Comparison of ENCODE assay signal across 22 cellular contexts in genomic region chr2:42068571-42069178, GRCh38. TPM values are rescaled to one million over a fixed set of nuclear protein-coding genes. Genes with fewer than 3 reads are reported as not detected.
"Had no signal": no experiment of that assay in that cellular context is flagged by ENCODE, and none has a peak within 500 bp of the region (broad histone marks: within the 10 kb centered on the region; RNA-seq: fewer than 3 reads in every experiment).

No MANE protein-coding gene starts in this region.

- H3K36me3 ChIP-seq: colonic mucosa, prostate gland, upper lobe of right lung had no signal

- H3K4me1 ChIP-seq: prostate gland had no signal

- H3K9me3 ChIP-seq: colonic mucosa, prostate gland, upper lobe of right lung had no signal

- H3K4me3 Mint-ChIP-seq: activated CD4-positive, alpha-beta memory T cell treated with anti-CD3 and anti-CD28 coated beads for 36 hours; activated naive CD4-positive, alpha-beta T cell treated with anti-CD3 and anti-CD28 coated beads, Interleukin-2, amount 10 ng/mL, durations not matched to agents 7 days and 5 days; activated T-cell treated with anti-CD3 and anti-CD28 coated beads, Interleukin-2, amount 50 U/mL, for 72 hours; immature natural killer cell; mesothelial cell of epicardium; naive thymus-derived CD8-positive, alpha-beta T cell; T-helper 17 cell had no signal

- ATAC-seq: activated T-cell treated with anti-CD3 and anti-CD28 coated beads, Interleukin-2, amount 50 U/mL, for 72 hours; left lobe of liver; naive thymus-derived CD8-positive, alpha-beta T cell; stimulated activated naive CD8-positive, alpha-beta T cell treated with anti-CD3 and anti-CD28 coated beads, Interleukin-15, Interleukin-2, amounts not matched to agents 100 U/mL and 50 U/mL, for 24 hours; T-helper 17 cell; upper lobe of right lung had no signal

- FAIRE-seq: bronchial epithelial cell had no signal

- H3K36me3 Mint-ChIP-seq: activated CD4-positive, alpha-beta memory T cell treated with anti-CD3 and anti-CD28 coated beads for 36 hours; activated naive CD4-positive, alpha-beta T cell treated with anti-CD3 and anti-CD28 coated beads, Interleukin-2, amount 10 ng/mL, durations not matched to agents 7 days and 5 days; immature natural killer cell; mesothelial cell of epicardium had no signal

- DNase-seq: activated CD4-positive, alpha-beta memory T cell treated with anti-CD3 and anti-CD28 coated beads for 36 hours; activated CD4-positive, alpha-beta T cell treated with anti-CD3 and anti-CD28 coated beads for 4 hours; activated CD4-positive, CD25-positive, alpha-beta regulatory T cell; activated effector memory CD4-positive, alpha-beta T cell treated with anti-CD3 and anti-CD28 coated beads, Interleukin-2, amount 50 U/mL, for 16 hours; activated naive CD4-positive, alpha-beta T cell treated with anti-CD3 and anti-CD28 coated beads, Interleukin-2, amount 10 ng/mL, durations not matched to agents 7 days and 5 days; activated T-cell treated with anti-CD3 and anti-CD28 coated beads, Interleukin-2, amount 50 U/mL, for 72 hours; amygdala; colonic mucosa; immature natural killer cell; naive thymus-derived CD8-positive, alpha-beta T cell; stimulated activated CD4-positive, alpha-beta T cell treated with anti-CD3 and anti-CD28 coated beads, Interleukin-12 subunit alpha, Interleukin-12 subunit beta, amount 100 ng/mL, for 4 hours; stimulated activated CD4-positive, alpha-beta T cell treated with anti-CD3 and anti-CD28 coated beads, Interleukin-4, amount 100 ng/mL, for 4 hours; stimulated activated naive CD8-positive, alpha-beta T cell treated with anti-CD3 and anti-CD28 coated beads, Interleukin-15, Interleukin-2, amounts not matched to agents 100 U/mL and 50 U/mL, for 24 hours; T-helper 17 cell; upper lobe of right lung had no signal

- H3K27ac ChIP-seq: colonic mucosa, dorsolateral prefrontal cortex, epithelial cell of prostate, prostate gland, upper lobe of right lung had no signal

- H3K27me3 ChIP-seq: colonic mucosa, dorsolateral prefrontal cortex, upper lobe of right lung had no signal

- H3K4me1 Mint-ChIP-seq: activated naive CD4-positive, alpha-beta T cell treated with anti-CD3 and anti-CD28 coated beads, Interleukin-2, amount 10 ng/mL, durations not matched to agents 7 days and 5 days; immature natural killer cell; naive thymus-derived CD8-positive, alpha-beta T cell; T-helper 17 cell had no signal

- H3K27ac Mint-ChIP-seq: activated CD4-positive, alpha-beta memory T cell treated with anti-CD3 and anti-CD28 coated beads for 36 hours; activated naive CD4-positive, alpha-beta T cell treated with anti-CD3 and anti-CD28 coated beads, Interleukin-2, amount 10 ng/mL, durations not matched to agents 7 days and 5 days; activated T-cell treated with anti-CD3 and anti-CD28 coated beads, Interleukin-2, amount 50 U/mL, for 72 hours; immature natural killer cell; naive thymus-derived CD8-positive, alpha-beta T cell had no signal

- H3K9me3 Mint-ChIP-seq: activated CD4-positive, alpha-beta memory T cell treated with anti-CD3 and anti-CD28 coated beads for 36 hours; activated naive CD4-positive, alpha-beta T cell treated with anti-CD3 and anti-CD28 coated beads, Interleukin-2, amount 10 ng/mL, durations not matched to agents 7 days and 5 days; activated T-cell treated with anti-CD3 and anti-CD28 coated beads, Interleukin-2, amount 50 U/mL, for 72 hours; mesothelial cell of epicardium; naive thymus-derived CD8-positive, alpha-beta T cell had no signal

- H3K4me3 ChIP-seq: colonic mucosa, dorsolateral prefrontal cortex, lung, prostate gland, upper lobe of right lung had no signal

RNA-seq across cellular contexts. Expression of gene PKDCC, which starts 20.9 kb away (rescaled TPM):
- total RNA-seq: activated CD4-positive, alpha-beta memory T cell treated with anti-CD3 and anti-CD28 coated beads for 36 hours; activated T-cell treated with anti-CD3 and anti-CD28 coated beads, Interleukin-2, amount 50 U/mL, for 72 hours; naive thymus-derived CD8-positive, alpha-beta T cell had no signal
- polyA plus RNA-seq: immature natural killer cell; naive thymus-derived CD8-positive, alpha-beta T cell had no signal
